ENCODE assay signal across 10 cellular contexts in genomic region chr6:13466304-13467215, GRCh38. TPM values are rescaled to one million over a fixed set of nuclear protein-coding genes. Genes with fewer than 3 reads are reported as not detected.
DNase-seq lines count a peak whose midpoint lies in the region; ATAC-seq, FAIRE-seq and TF ChIP-seq lines count a peak whose summit lies in the region.
"Had no signal": no experiment of that assay in that cellular context is flagged by ENCODE, and none has a peak within 500 bp of the region (broad histone marks: within the 10 kb centered on the region; RNA-seq: fewer than 3 reads in every experiment).

No MANE protein-coding gene starts in this region.

- POLR2A ChIA-PET in H1 (lab: Charles Lee; ENCODE audit: partially characterized antibody): interaction anchor here (1.4 kb wide), 1 partner anchor 21 kb away, joined by 4 read pairs; the partner anchor contains the start of gene GFOD1

- peaks cover 5% of the 10 kb centered on the region for H3K36me3 ChIP-seq in mammary epithelial cell (ENCODE audit: insufficient read depth, low read length)
- H3K36me3 ChIP-seq in breast epithelium: no peaks in the 10 kb centered on the region
- no peaks in the 10 kb centered on the region for H3K36me3 ChIP-seq in H1 (ENCODE audit: control insufficient read depth in 2 of 4, insufficient read depth in 4 of 4, low read length in 3 of 4)
- no peaks in the 10 kb centered on the region for H3K36me3 ChIP-seq in GM23338 (ENCODE audit: insufficient read depth)
- H3K36me3 ChIP-seq in esophagus squamous epithelium: peaks cover 0 to 31% (median 0%) of the 10 kb centered on the region in 3 donors
- H3K36me3 ChIP-seq: BE2C, cardiac muscle cell had no signal

- H3K4me2 ChIP-seq in mammary epithelial cell (ENCODE audit: insufficient read depth, low read depth, low read length) (no peak overlapping the region), H1 (ENCODE audit: insufficient read depth in 1 of 2, low read depth in 2 of 2, low read length in 2 of 2) (no peak overlapping the region), GM23338 (no peak overlapping the region)

- TF ChIP-seq POLR2A in breast epithelium (IDR thresholded peaks at IDR 0.05) (no peak), H1 (IDR thresholded peaks at IDR 0.05; ENCODE audit: control extremely low read depth in 1 of 2, low read depth in 2 of 2, low read length in 2 of 2) (no peak), esophagus squamous epithelium (IDR thresholded peaks at IDR 0.05) (no peak)

- in situ Hi-C loops in mammary epithelial cell (cut with MboI; ENCODE audit: low sequenced_read_pairs in 2 of 2): no loop called here

- peak overlapping the region; percentile 79; the same call in 1 of the 2 replicates for H2AK5ac ChIP-seq in H1 (ENCODE audit: low read depth, low read length)

- H4K8ac ChIP-seq in H1 (ENCODE audit: extremely low read depth, insufficient read depth, low read length): no peak overlapping the region

- peak overlapping the region; percentile 57 for H3K27ac Mint-ChIP-seq in stimulated activated memory B cell treated with anti-CD40 and anti-IgM and Interleukin-4, amounts not matched to agents 10 μg/mL and 1 μg/mL and 100 μg/mL, for 72 hours
- H3K27ac Mint-ChIP-seq in GM23338: no peak overlapping the region; the same call in 1 of the 2 replicates
- H3K27ac Mint-ChIP-seq in glutamatergic neuron (ENCODE audit: unreplicated experiment): no peak overlapping the region

- H2AFZ ChIP-seq in mammary epithelial cell (ENCODE audit: low read depth, low read length) (no peak overlapping the region), H1 (ENCODE audit: low read length) (no peak overlapping the region), GM23338 (no peak overlapping the region)

- H4K91ac ChIP-seq in H1 (replicated peaks; ENCODE audit: insufficient read length, low read length): peak overlapping the region; percentile 65

- TF ChIP-seq RAD21 in H1 (IDR thresholded peaks at IDR 0.05 in 1 of 2, conservative IDR thresholded peaks at IDR 0.05 in 1 of 2; ENCODE audit: low read depth in 2 of 2, low read length in 2 of 2): no peak

- peaks cover 2% of the 10 kb centered on the region; the same call in 1 of the 2 replicates for H3F3A ChIP-seq in GM23338 (replicated peaks; ENCODE audit: low read depth)

- H2BK120ac ChIP-seq in H1 (replicated peaks; ENCODE audit: low read depth, low read length): no peak overlapping the region

- H2BK12ac ChIP-seq in H1 (ENCODE audit: low read depth, low read length): 0 out of 2 replicates have a peak overlapping the region, but pooled peaks have one; percentile 29

- peaks cover 40% of the 10 kb centered on the region for H3K79me2 ChIP-seq in mammary epithelial cell (ENCODE audit: insufficient read depth, low read length)
- H3K79me2 ChIP-seq in H1 (ENCODE audit: control insufficient read depth in 1 of 2, insufficient read depth in 2 of 2, low read length in 2 of 2): peaks cover 0 to 4% of the 10 kb centered on the region in 2 experiments; a peak in 1 of 4 replicates
- peaks cover 7% of the 10 kb centered on the region for H3K79me2 ChIP-seq in GM23338 (replicated peaks; ENCODE audit: insufficient read depth)

- peak; percentile 70 for ATAC-seq in stimulated activated memory B cell treated with anti-CD40 and anti-IgM and Interleukin-4, amounts not matched to agents 10 μg/mL and 1 μg/mL and 100 μg/mL, for 72 hours
- ATAC-seq in GM23338: no peak

- intact Hi-C loops in mammary epithelial cell (cut with micrococcal nuclease) (no loop called here), breast epithelium (cut with DNase I; ENCODE audit: low total_unique reads) (no loop called here), esophagus squamous epithelium (cut with DNase I) (loop anchor here (10.0 kb wide), 1 partner anchor 108 kb away; the partner anchor contains the start of gene SIRT5)

- no peak overlapping the region for H3K4ac ChIP-seq in H1 (replicated peaks; ENCODE audit: insufficient read length, low read depth, low read length)

- BruUV-seq in mammary epithelial cell (replicated peaks; lab: Mats Ljungman, UMichigan): no TSS peak

- no peak overlapping the region for H3K56ac ChIP-seq in H1 (replicated peaks; ENCODE audit: insufficient read length, low read depth, low read length)

- no peak overlapping the region for H3K4me3 ChIP-seq in mammary epithelial cell (replicated peaks in 1 of 3; ENCODE audit: insufficient read depth in 1 of 3, low read depth in 2 of 3, low read length in 3 of 3)
- H3K4me3 ChIP-seq in breast epithelium: no peak overlapping the region
- H3K4me3 ChIP-seq in H1 (ENCODE audit: extremely low read depth in 1 of 4, insufficient read depth in 2 of 4, low read depth in 3 of 4, low read length in 4 of 4): no peak overlapping the region
- H3K4me3 ChIP-seq in GM23338: no peak overlapping the region
- no peak overlapping the region for H3K4me3 ChIP-seq in esophagus squamous epithelium
- H3K4me3 ChIP-seq: cardiac muscle cell had no signal

- no peak for TF ChIP-seq EP300 in H1 (IDR thresholded peaks at IDR 0.05; ENCODE audit: borderline replicate concordance in 1 of 2, low read depth in 2 of 2, low read length in 2 of 2)

- H3K9ac ChIP-seq in mammary epithelial cell (ENCODE audit: insufficient read depth, low read length) (no peak overlapping the region), H1 (replicated peaks in 1 of 4; ENCODE audit: extremely low read depth in 1 of 4, low read depth in 3 of 4, low read length in 3 of 4) (no peak overlapping the region; a peak in 1 of 7 replicates)

- H3K4me1 ChIP-seq in mammary epithelial cell (ENCODE audit: insufficient read depth, low read length): peaks cover 15% of the 10 kb centered on the region
- H3K4me1 ChIP-seq in breast epithelium: no peaks in the 10 kb centered on the region
- peaks cover 8 to 28% (median 24%) of the 10 kb centered on the region in 4 experiments for H3K4me1 ChIP-seq in H1 (replicated peaks in 1 of 4; ENCODE audit: control insufficient read depth in 3 of 4, insufficient read depth in 4 of 4, low read length in 3 of 4)
- H3K4me1 ChIP-seq in GM23338 (ENCODE audit: insufficient read depth): peaks cover 54% of the 10 kb centered on the region
- H3K4me1 ChIP-seq in esophagus squamous epithelium: peaks cover 7 to 57% (median 19%) of the 10 kb centered on the region in 3 donors

- CTCF ChIA-PET in mammary epithelial cell (lab: Charles Lee; ENCODE audit: low non-redundant PET): no interaction called here
- CTCF ChIA-PET in H1 (lab: Charles Lee; ENCODE audit: partially characterized antibody): interaction anchor here (0.6 to 2.0 kb wide), 3 partner anchors 9 to 129 kb away, joined by 3 to 7 read pairs (median 3); no protein-coding TSS in a partner anchor

- no peaks in the 10 kb centered on the region for H3K27me3 ChIP-seq in mammary epithelial cell (ENCODE audit: insufficient read depth, low read length)
- no peaks in the 10 kb centered on the region for H3K27me3 ChIP-seq in breast epithelium
- no peaks in the 10 kb centered on the region for H3K27me3 ChIP-seq in H1 (replicated peaks in 1 of 4; ENCODE audit: control insufficient read depth in 3 of 4, extremely low read depth in 1 of 4, insufficient read depth in 3 of 4, low read length in 3 of 4)
- H3K27me3 ChIP-seq in GM23338 (ENCODE audit: insufficient read depth): no peaks in the 10 kb centered on the region
- H3K27me3 ChIP-seq in esophagus squamous epithelium: no peaks in the 10 kb centered on the region
- H3K27me3 ChIP-seq: BE2C, cardiac muscle cell had no signal

- H2BK20ac ChIP-seq in H1 (ENCODE audit: low read length): no peak overlapping the region

- DNase-seq in mammary epithelial cell (peak; percentile 17), breast epithelium (ENCODE audit: low spot score in 2 of 2) (no peak), SW480 (ENCODE audit: low spot score) (peak; percentile 65), H1 (ENCODE audit: low read depth in 1 of 2, low spot score in 2 of 2) (no peak), GM23338 (ENCODE audit: low spot score) (no peak), glutamatergic neuron (no peak), esophagus squamous epithelium (lab: John Stamatoyannopoulos, UW) (no peak)
- DNase-seq: BE2C had no signal

- no peak overlapping the region for H3K23ac ChIP-seq in H1 (ENCODE audit: insufficient read length)

- no peaks in the 10 kb centered on the region for H3K9me3 Mint-ChIP-seq in stimulated activated memory B cell treated with anti-CD40 and anti-IgM and Interleukin-4, amounts not matched to agents 10 μg/mL and 1 μg/mL and 100 μg/mL, for 72 hours
- H3K9me3 Mint-ChIP-seq in GM23338 (no peaks in the 10 kb centered on the region), glutamatergic neuron (ENCODE audit: unreplicated experiment) (no peaks in the 10 kb centered on the region)

- FAIRE-seq in H1 (lab: Jason Lieb, UNC): no peak

- no peaks in the 10 kb centered on the region for H3K27me3 Mint-ChIP-seq in stimulated activated memory B cell treated with anti-CD40 and anti-IgM and Interleukin-4, amounts not matched to agents 10 μg/mL and 1 μg/mL and 100 μg/mL, for 72 hours
- H3K27me3 Mint-ChIP-seq in GM23338 (ENCODE audit: insufficient read depth, low read depth, poor library complexity) (peaks cover 2% of the 10 kb centered on the region), glutamatergic neuron (ENCODE audit: unreplicated experiment) (peaks cover 12% of the 10 kb centered on the region)

- H3K36me3 Mint-ChIP-seq in stimulated activated memory B cell treated with anti-CD40 and anti-IgM and Interleukin-4, amounts not matched to agents 10 μg/mL and 1 μg/mL and 100 μg/mL, for 72 hours: peaks cover 25% of the 10 kb centered on the region
- H3K36me3 Mint-ChIP-seq in GM23338 (ENCODE audit: low read depth): peaks cover 15% of the 10 kb centered on the region; the same call in 2 of the 3 replicates
- H3K36me3 Mint-ChIP-seq in glutamatergic neuron (ENCODE audit: unreplicated experiment): no peaks in the 10 kb centered on the region

- no peaks in the 10 kb centered on the region for H3K23me2 ChIP-seq in H1 (ENCODE audit: low read depth, low read length)

- 97% methylated on average over 4 of the region's 6 CpGs for WGBS in mammary epithelial cell (ENCODE audit: low coverage, missing lambda C conversion rate)
- WGBS in H1 (ENCODE audit: extremely low coverage in 1 of 2, insufficient coverage in 1 of 2, insufficient read length in 1 of 2, insufficient replicate concordance in 2 of 2, low coverage in 1 of 2, low lambda C conversion rate in 2 of 2, missing lambda C conversion rate in 1 of 2), 2 experiments: 90% methylated on average over 6 of the region's 6 CpGs; no CpG with 5 or more reads in 1 of the 2 experiments
- WGBS in esophagus squamous epithelium, 2 donors: 69 to 80% methylated on average over 6 of the region's 6 CpGs

- dilution Hi-C loops in mammary epithelial cell (cut with HindIII; ENCODE audit: low sequenced_read_pairs): no loop called here

- no peak overlapping the region for H4K5ac ChIP-seq in H1 (ENCODE audit: insufficient read length, low read depth, low read length)

- no peak overlapping the region for H3K14ac ChIP-seq in H1 (ENCODE audit: insufficient read length)

- peaks cover 79% of the 10 kb centered on the region for H3K4me1 Mint-ChIP-seq in stimulated activated memory B cell treated with anti-CD40 and anti-IgM and Interleukin-4, amounts not matched to agents 10 μg/mL and 1 μg/mL and 100 μg/mL, for 72 hours
- H3K4me1 Mint-ChIP-seq in GM23338 (peaks cover 62% of the 10 kb centered on the region), glutamatergic neuron (ENCODE audit: low read depth, unreplicated experiment) (peaks cover 22% of the 10 kb centered on the region)

- H3K9me3 ChIP-seq in mammary epithelial cell (replicated peaks; ENCODE audit: insufficient read depth, low read length): no peaks in the 10 kb centered on the region
- no peaks in the 10 kb centered on the region for H3K9me3 ChIP-seq in breast epithelium
- H3K9me3 ChIP-seq in H1 (ENCODE audit: insufficient read depth in 2 of 2, low read depth in 1 of 2, low read length in 1 of 2): no peaks in the 10 kb centered on the region
- no peaks in the 10 kb centered on the region for H3K9me3 ChIP-seq in esophagus squamous epithelium
- H3K9me3 ChIP-seq: BE2C had no signal

- H2BK5ac ChIP-seq in H1 (ENCODE audit: low read depth, low read length): no peak overlapping the region

- H4K20me1 ChIP-seq in mammary epithelial cell (ENCODE audit: insufficient read depth, low read length) (no peaks in the 10 kb centered on the region), H1 (replicated peaks in 1 of 2; ENCODE audit: control insufficient read depth in 1 of 2, insufficient read depth in 2 of 2, low read length in 2 of 2) (no peaks in the 10 kb centered on the region), GM23338 (replicated peaks; ENCODE audit: insufficient read depth) (no peaks in the 10 kb centered on the region)

- no peak overlapping the region for H3K4me3 Mint-ChIP-seq in stimulated activated memory B cell treated with anti-CD40 and anti-IgM and Interleukin-4, amounts not matched to agents 10 μg/mL and 1 μg/mL and 100 μg/mL, for 72 hours
- H3K4me3 Mint-ChIP-seq in GM23338 (no peak overlapping the region), glutamatergic neuron (ENCODE audit: unreplicated experiment) (no peak overlapping the region)

- TF ChIP-seq CTCF in mammary epithelial cell (conservative IDR thresholded peaks at IDR 0.05 in 1 of 2, IDR thresholded peaks at IDR 0.05 in 1 of 2; ENCODE audit: extremely low read depth in 1 of 2, insufficient read depth in 1 of 2, low read depth in 1 of 2, low read length in 2 of 2) (no peak), breast epithelium (IDR thresholded peaks at IDR 0.05) (no peak), H1 (IDR thresholded peaks at IDR 0.05; ENCODE audit: control extremely low read depth in 1 of 3, insufficient read depth in 1 of 3, low read depth in 1 of 3, low read length in 3 of 3) (no peak), GM23338 (conservative IDR thresholded peaks at IDR 0.05; ENCODE audit: low read depth in 2 of 2) (no peak), glutamatergic neuron (IDR thresholded peaks at IDR 0.05; ENCODE audit: partially characterized antibody, unreplicated experiment) (no peak), esophagus squamous epithelium (IDR thresholded peaks at IDR 0.05) (no peak)

- H2BK15ac ChIP-seq in H1 (ENCODE audit: low read length): peak overlapping the region; percentile 46; the same call in 1 of the 2 replicates

- no peak overlapping the region for H3K27ac ChIP-seq in mammary epithelial cell (ENCODE audit: insufficient read depth, low read depth, low read length)
- no peak overlapping the region for H3K27ac ChIP-seq in breast epithelium
- no peak overlapping the region for H3K27ac ChIP-seq in H1 (ENCODE audit: low read depth, low read length)
- no peak overlapping the region; the same call in 1 of the 2 replicates for H3K27ac ChIP-seq in GM23338 (ENCODE audit: low read depth)
- peak overlapping the region in 2 of 4 donors; percentile 30 to 47 for H3K27ac ChIP-seq in esophagus squamous epithelium
- H3K27ac ChIP-seq: cardiac muscle cell had no signal

- H3K79me1 ChIP-seq in H1 (ENCODE audit: low read depth, low read length): peaks cover 5% of the 10 kb centered on the region; the same call in 1 of the 2 replicates

- no peaks in the 10 kb centered on the region for H3K9me2 ChIP-seq in GM23338 (ENCODE audit: insufficient read depth)

- no peak overlapping the region for H3K18ac ChIP-seq in H1 (ENCODE audit: extremely low read depth, low read length)

RNA-seq across cellular contexts. Expression of gene GFOD1, which starts 20.8 kb away (rescaled TPM):
- 10 to 100 TPM; 12.3 to 37.3 TPM for total RNA-seq in mammary epithelial cell
- 5.3 TPM for polyA plus RNA-seq in mammary epithelial cell
- 9.5 TPM for polyA minus RNA-seq in mammary epithelial cell
- 10 to 100 TPM; 11.6 to 33.3 (median 23.3) TPM for total RNA-seq in breast epithelium
- total RNA-seq in H1 (2021; fragmentation: NEBNext Ultra II Directional; extraction: Animal tissue kit (Norgen Biotek cat#: 25700)): 8.5 and 8.8 TPM in 2 replicates
- polyA plus RNA-seq in H1 (2011; rRNA removed): 2.5 and 3.4 TPM in 2 replicates
- 2.8 TPM for polyA plus RNA-seq in H1 (2011; cell fraction: cytosol; rRNA removed)
- 4.1 TPM for polyA plus RNA-seq in H1 (2011; cell fraction: nucleus; rRNA removed)
- polyA plus RNA-seq in H1 (2012, experiment 1 of 2): 2.5 to 3.4 TPM (median 3.1 TPM) in 4 replicates
- 0.63 TPM for polyA plus RNA-seq in H1 (2012, experiment 2 of 2)
- polyA plus RNA-seq in H1 (2013, experiment 1 of 2): 3.5 TPM
- polyA plus RNA-seq in H1 (2013, experiment 2 of 2): 3.6 TPM
- polyA minus RNA-seq in H1 (2011; rRNA and poly(A)+ RNA removed): 8.5 and 10.8 TPM in 2 replicates
- 7.9 TPM for polyA minus RNA-seq in H1 (2011; cell fraction: cytosol; rRNA and poly(A)+ RNA removed)
- polyA minus RNA-seq in H1 (2011; cell fraction: nucleus; rRNA and poly(A)+ RNA removed): 14.4 TPM
- total RNA-seq in GM23338 (2014; rRNA removed; shearing (Covaris generic)): 12.8 and 13.1 TPM in 2 replicates
- 4.1 and 4.9 TPM in 2 replicates for polyA plus RNA-seq in GM23338 (2016; fragmentation: Nextera tagmentation; extraction: Ambion mirVana)
- total RNA-seq in glutamatergic neuron (ENCODE audit: unreplicated experiment): 4.1 TPM
- total RNA-seq in esophagus squamous epithelium: 10 to 100 TPM; 16.1 to 30.7 (median 22.9) TPM

Comparison
In these comparisons a context has a peak if more than half of its experiments do, and no peak if none do; other contexts are left out.
1. DNase-seq: peak in mammary epithelial cell (single experiment) and SW480 (single experiment); none in breast epithelium (0 of 2), H1 (0 of 2), GM23338 (single experiment), glutamatergic neuron (single experiment) and esophagus squamous epithelium (single experiment).